ENCODE assay signal across 8 cellular contexts in genomic region chr10:22682237-22683192, GRCh38. TPM values are rescaled to one million over a fixed set of nuclear protein-coding genes. Genes with fewer than 3 reads are reported as not detected.
DNase-seq lines count a peak whose midpoint lies in the region; ATAC-seq, FAIRE-seq and TF ChIP-seq lines count a peak whose summit lies in the region.

No MANE protein-coding gene starts in this region.

- TF ChIP-seq EP300 in HepG2 (IDR thresholded peaks at IDR 0.05; ENCODE audit: low read depth in 2 of 2, low read length in 2 of 2) = 0 out of 4 replicates have a peak, but pooled peaks of 1 of the 2 experiments have one; percentile 30
- TF ChIP-seq EP300 in HepG2 (CRISPR knock-in tag; IDR thresholded peaks at IDR 0.05; ENCODE audit: borderline replicate concordance) = 0 out of 2 replicates have a peak, but pooled peaks have one; percentile 11

- H3K79me2 ChIP-seq in HepG2 (ENCODE audit: insufficient read depth, low read length) = peaks cover 59% of the 10 kb centered on the region

- H3K27ac ChIP-seq in HepG2 (ENCODE audit: extremely low read length, insufficient read depth, low read length) = peak overlapping the region; percentile 76

- in situ Hi-C loops in HepG2 (cut with HindIII; ENCODE audit: extremely low pct_ligation_motif_present, low pct_unique_long_range_greater_than_20kb) = no loop called here

- no peak for TF ChIP-seq RAD21 in HepG2 (CRISPR knock-in tag; IDR thresholded peaks at IDR 0.05)

- TSS peak; percentile 61 for BruUV-seq in HepG2 (replicated peaks; lab: Mats Ljungman, UMichigan)

- no peak for DNase-seq in activated CD4-positive, CD25-positive, alpha-beta regulatory T cell treated with anti-CD3 and anti-CD28 coated beads, Interleukin-2, amount 50 U/mL, for 72 hours
- DNase-seq in NCI-H226 (peak; percentile 95), HepG2 (ENCODE audit: low spot score) (peak; percentile 69), GM19239 (ENCODE audit: insufficient read length, low spot score) (no peak), NCI-H82 treated with DMSO at 0.1 percent for 48 hours (lab: John Stamatoyannopoulos, UW; ENCODE audit: unreplicated experiment) (no peak)
- DNase-seq in activated effector memory CD4-positive, alpha-beta T cell treated with Interleukin-2 at 50 U/mL for 16 hours = peak; percentile 43

- intact Hi-C loops in HepG2 (cut with micrococcal nuclease; ENCODE audit: unreplicated experiment) = loop anchor here (1.0 to 2.0 kb wide), 3 partner anchors 20 to 58 kb away; no protein-coding TSS in a partner anchor

- peak overlapping the region; percentile 38 for H3K9ac ChIP-seq in HepG2 (ENCODE audit: insufficient read depth, low read depth, low read length)

- WGBS in HepG2 (ENCODE audit: low lambda C conversion rate) = 5% methylated on average over 6 of the region's 6 CpGs

- H3K4me3 ChIP-seq in HepG2 (replicated peaks in 1 of 3; ENCODE audit: insufficient read depth in 1 of 3, low read depth in 2 of 3, low read length in 3 of 3) = peak overlapping the region; percentile 31 to 58 (median 43); a peak in 5 of 6 replicates

- POLR2A ChIA-PET in HepG2 (lab: Yijun Ruan, JAX) = interaction anchor here (1.2 to 1.8 kb wide), 4 partner anchors 9 to 1157 kb away, joined by 3 to 5 read pairs (median 5); partner anchors contain the start of gene SKIDA1

- no peak for TF ChIP-seq POLR2A in HepG2 (IDR thresholded peaks at IDR 0.05; ENCODE audit: insufficient read depth in 1 of 2, low read depth in 2 of 2, low read length in 2 of 2)

- H3K36me3 ChIP-seq in HepG2 (replicated peaks in 1 of 2; ENCODE audit: control insufficient read depth in 1 of 2, insufficient read depth in 2 of 2, low read length in 2 of 2) = no peaks in the 10 kb centered on the region

- CTCF ChIA-PET in HepG2 (lab: Yijun Ruan, JAX; ENCODE audit: low intra/inter-chr PET ratio, low total read pairs) = no interaction called here

- ATAC-seq in activated CD4-positive, CD25-positive, alpha-beta regulatory T cell treated with anti-CD3 and anti-CD28 coated beads, Interleukin-2, amount 50 U/mL, for 24 hours = peak; percentile 25 to 42
- ATAC-seq in HepG2 (peak; percentile 61), HG02840 (IDR thresholded peaks at IDR 0.05; ENCODE audit: low FRiP score, unreplicated experiment) (no peak)

- peak overlapping the region; percentile 78 for H3K4me2 ChIP-seq in HepG2 (ENCODE audit: low read depth, low read length)

- H3K27me3 ChIP-seq in HepG2 (ENCODE audit: control insufficient read depth in 1 of 2, insufficient read depth in 2 of 2, low read length in 2 of 2) = no peaks in the 10 kb centered on the region

- no peaks in the 10 kb centered on the region for H4K20me1 ChIP-seq in HepG2 (ENCODE audit: insufficient read depth, low read length)

- H2AFZ ChIP-seq in HepG2 (ENCODE audit: low read length) = no peak overlapping the region

- TF ChIP-seq CTCF in HepG2 (CRISPR knock-in tag; IDR thresholded peaks at IDR 0.05) = no peak

- FAIRE-seq in HepG2 (lab: Jason Lieb, UNC) = peak; percentile 66
- FAIRE-seq in GM19239 (lab: Jason Lieb, UNC) = no peak

- H3K4me1 ChIP-seq in HepG2 (ENCODE audit: insufficient read depth, low read length) = peaks cover 75% of the 10 kb centered on the region

- H3K9me3 ChIP-seq in HepG2 (ENCODE audit: low read length) = no peaks in the 10 kb centered on the region

TF ChIP-seq in HepG2, 621 proteins besides CTCF, POLR2A, EP300 and RAD21 (continues in another document):
- peak; percentile 16; the same call in 1 of the 2 replicates for TF ChIP-seq GATAD2A (CRISPR knock-in tag; IDR thresholded peaks at IDR 0.05)
- TF ChIP-seq ZNF431 (CRISPR knock-in tag; IDR thresholded peaks at IDR 0.05; ENCODE audit: borderline replicate concordance, low read depth) = no peak
- TF ChIP-seq RFXAP (CRISPR knock-in tag; IDR thresholded peaks at IDR 0.05; ENCODE audit: borderline replicate concordance) = 0 out of 2 replicates have a peak, but pooled peaks have one; percentile 27
- TF ChIP-seq TCF7 (IDR thresholded peaks at IDR 0.05; ENCODE audit: low read depth) = peak; percentile 48; the same call in 1 of the 2 replicates
- TF ChIP-seq CHD4 (IDR thresholded peaks at IDR 0.05; ENCODE audit: borderline replicate concordance, low read length) = 0 out of 2 replicates have a peak, but pooled peaks have one; percentile 12
- no peak for TF ChIP-seq HNF1B (CRISPR knock-in tag; IDR thresholded peaks at IDR 0.05)
- TF ChIP-seq PAXIP1 (CRISPR knock-in tag; conservative IDR thresholded peaks at IDR 0.05) = peak; percentile 32; the same call in 1 of the 2 replicates

RNA-seq across cellular contexts. Expression of gene PIP4K2A, which starts 31.9 kb away (rescaled TPM):
- total RNA-seq in HepG2 (2016; rRNA removed; fragmentation: Illumina TruSeq; extraction: Trizol) = 22.6 and 25.7 TPM in 2 replicates
- 6.1 and 10.2 TPM in 2 replicates for total RNA-seq in HepG2 (2016; cell fraction: cytosol; rRNA removed; fragmentation: Illumina TruSeq; extraction: Trizol; ENCODE audit: low read depth)
- total RNA-seq in HepG2 (2016; cell fraction: insoluble cytoplasmic fraction; rRNA removed; fragmentation: Illumina TruSeq; extraction: Trizol) = 20.3 and 22.2 TPM in 2 replicates
- 24.0 and 27.4 TPM in 2 replicates for total RNA-seq in HepG2 (2016; cell fraction: membrane; rRNA removed; fragmentation: Illumina TruSeq; extraction: Trizol)
- 11.6 and 11.8 TPM in 2 replicates for total RNA-seq in HepG2 (2016; cell fraction: nucleus; rRNA removed; fragmentation: Illumina TruSeq; extraction: Trizol)
- 7.1 and 9.1 TPM in 2 replicates for polyA plus RNA-seq in HepG2 (2011; rRNA removed)
- 5.3 and 6.6 TPM in 2 replicates for polyA plus RNA-seq in HepG2 (2011; cell fraction: cytosol; rRNA removed)
- polyA plus RNA-seq in HepG2 (2011; cell fraction: nucleus; rRNA removed) = 2.9 and 4.2 TPM in 2 replicates
- 5.0 and 6.5 TPM in 2 replicates for polyA plus RNA-seq in HepG2 (2012)
- polyA plus RNA-seq in HepG2 (2016; cell fraction: cytosol; fragmentation: Illumina TruSeq; extraction: Trizol; ENCODE audit: low read depth) = 5.4 and 7.9 TPM in 2 replicates
- polyA plus RNA-seq in HepG2 (2016; cell fraction: insoluble cytoplasmic fraction; fragmentation: Illumina TruSeq; extraction: Trizol; ENCODE audit: low read depth) = 25.0 and 34.3 TPM in 2 replicates
- 18.1 and 20.5 TPM in 2 replicates for polyA plus RNA-seq in HepG2 (2016; cell fraction: membrane; fragmentation: Illumina TruSeq; extraction: Trizol; ENCODE audit: low read depth)
- 13.7 and 14.2 TPM in 2 replicates for polyA plus RNA-seq in HepG2 (2016; cell fraction: nucleus; fragmentation: Illumina TruSeq; extraction: Trizol; ENCODE audit: insufficient read depth, low read depth)
- 6.7 and 9.6 TPM in 2 replicates for polyA minus RNA-seq in HepG2 (2011; rRNA and poly(A)+ RNA removed; ENCODE audit: low replicate concordance)
- 11.4 and 13.8 TPM in 2 replicates for polyA minus RNA-seq in HepG2 (2011; cell fraction: cytosol; rRNA and poly(A)+ RNA removed)
- 19.6 and 21.5 TPM in 2 replicates for polyA minus RNA-seq in HepG2 (2011; cell fraction: nucleus; rRNA and poly(A)+ RNA removed)

Comparison
In these comparisons a context has a peak if more than half of its experiments do, and no peak if none do; other contexts are left out.
1. DNase-seq: peak in NCI-H226 (single experiment), activated effector memory CD4-positive, alpha-beta T cell treated with Interleukin-2 at 50 U/mL for 16 hours (single experiment) and HepG2 (single experiment); none in activated CD4-positive, CD25-positive, alpha-beta regulatory T cell treated with anti-CD3 and anti-CD28 coated beads, Interleukin-2, amount 50 U/mL, for 72 hours (single experiment), GM19239 (single experiment) and NCI-H82 treated with DMSO at 0.1 percent for 48 hours (single experiment).